25 cellular contexts compared by ENCODE assay signal in genomic region chr7:47277321-47277781, GRCh38.
"Had no signal": no experiment of that assay in that cellular context is flagged by ENCODE, and none has a peak within 500 bp of the region (broad histone marks: within the 10 kb centered on the region; RNA-seq: fewer than 3 reads in every experiment).

No MANE protein-coding gene starts in this region.

- H3K4me3 ChIP-seq: cardiac muscle cell, SJSA1 had no signal

- H3K4me1 Mint-ChIP-seq: activated naive CD4-positive, alpha-beta T cell treated with anti-CD3 and anti-CD28 coated beads, Interleukin-2, amount 10 ng/mL, durations not matched to agents 7 days and 5 days; activated naive CD8-positive, alpha-beta T cell treated with anti-CD3 and anti-CD28 coated beads for 36 hours had no signal

- DNase-seq: activated CD4-positive, alpha-beta T cell treated with anti-CD3 and anti-CD28 coated beads for 4 hours; activated CD8-positive, alpha-beta memory T cell treated with anti-CD3 and anti-CD28 coated beads, Interleukin-2, amount 50 U/mL, for 4 hours; activated CD8-positive, alpha-beta T cell treated with anti-CD3 and anti-CD28 coated beads for 36 hours; activated gamma-delta T cell treated with Interleukin-2 at 50 U/mL for 16 hours; activated naive CD4-positive, alpha-beta T cell treated with anti-CD3 and anti-CD28 coated beads, Interleukin-2, amount 10 ng/mL, durations not matched to agents 7 days and 5 days; activated naive CD8-positive, alpha-beta T cell treated with anti-CD3 and anti-CD28 coated beads for 36 hours; activated T-cell treated with anti-CD3 and anti-CD28 coated beads, Interleukin-2, amount 50 U/mL, for 72 hours; brain microvascular endothelial cell; Karpas-422; MM.1S; NCI-H1105 treated with DMSO at 0.1 percent for 48 hours; NCI-H1436 treated with DMSO at 0.1 percent for 48 hours; NCI-H187; NCI-H2081 treated with DMSO at 0.1 percent for 48 hours; NCI-H446; NCI-H524; SHP77; SW 1271 had no signal

- H3K9me3 ChIP-seq: SJSA1 had no signal

- FAIRE-seq: RCC 7860 had no signal

- H3K27me3 Mint-ChIP-seq: activated CD8-positive, alpha-beta T cell treated with anti-CD3 and anti-CD28 coated beads for 36 hours; activated naive CD4-positive, alpha-beta T cell treated with anti-CD3 and anti-CD28 coated beads, Interleukin-2, amount 10 ng/mL, durations not matched to agents 7 days and 5 days; activated naive CD8-positive, alpha-beta T cell treated with anti-CD3 and anti-CD28 coated beads for 36 hours had no signal

- H3K36me3 Mint-ChIP-seq: activated naive CD4-positive, alpha-beta T cell treated with anti-CD3 and anti-CD28 coated beads, Interleukin-2, amount 10 ng/mL, durations not matched to agents 7 days and 5 days; activated naive CD8-positive, alpha-beta T cell treated with anti-CD3 and anti-CD28 coated beads for 36 hours had no signal

- H3K27ac Mint-ChIP-seq: activated CD8-positive, alpha-beta T cell treated with anti-CD3 and anti-CD28 coated beads for 36 hours; activated naive CD4-positive, alpha-beta T cell treated with anti-CD3 and anti-CD28 coated beads, Interleukin-2, amount 10 ng/mL, durations not matched to agents 7 days and 5 days; activated naive CD8-positive, alpha-beta T cell treated with anti-CD3 and anti-CD28 coated beads for 36 hours; activated T-cell treated with anti-CD3 and anti-CD28 coated beads, Interleukin-2, amount 50 U/mL, for 72 hours; activated T-helper 2 cell treated with anti-CD3 and anti-CD28 coated beads, Interferon-gamma antibody, Interleukin-2, Interleukin-4, amounts not matched to agents 10 μg/mL and 5 μg/mL and 100 μg/mL, durations not matched to agents 14 hours and 24 hours and 36 hours; T-helper 2 cell treated with Interferon-gamma antibody and Interleukin-4, amounts not matched to agents 5 μg/mL and 100 μg/mL, for 36 hours had no signal

- H3K27me3 ChIP-seq: brain microvascular endothelial cell, cardiac muscle cell, SJSA1 had no signal

- H3K9me3 Mint-ChIP-seq: activated CD8-positive, alpha-beta T cell treated with anti-CD3 and anti-CD28 coated beads for 36 hours; activated naive CD4-positive, alpha-beta T cell treated with anti-CD3 and anti-CD28 coated beads, Interleukin-2, amount 10 ng/mL, durations not matched to agents 7 days and 5 days; activated naive CD8-positive, alpha-beta T cell treated with anti-CD3 and anti-CD28 coated beads for 36 hours; activated T-cell treated with anti-CD3 and anti-CD28 coated beads, Interleukin-2, amount 50 U/mL, for 72 hours; activated T-helper 2 cell treated with anti-CD3 and anti-CD28 coated beads, Interferon-gamma antibody, Interleukin-2, Interleukin-4, amounts not matched to agents 10 μg/mL and 5 μg/mL and 100 μg/mL, durations not matched to agents 14 hours and 24 hours and 36 hours; T-helper 2 cell treated with Interferon-gamma antibody and Interleukin-4, amounts not matched to agents 5 μg/mL and 100 μg/mL, for 36 hours had no signal

- H3K27ac ChIP-seq: brain microvascular endothelial cell, cardiac muscle cell, SJSA1 had no signal

- H3K36me3 ChIP-seq: cardiac muscle cell had no signal

- ATAC-seq: activated CD4-positive, CD25-positive, alpha-beta regulatory T cell treated with anti-CD3 and anti-CD28 coated beads, Interleukin-2, amount 50 U/mL, for 24 hours; activated CD8-positive, alpha-beta T cell treated with anti-CD3 and anti-CD28 coated beads for 36 hours; activated T-cell treated with anti-CD3 and anti-CD28 coated beads, Interleukin-2, amount 50 U/mL, for 72 hours; SK-N-SH treated with all-trans-retinoic acid at 6 μM for 48 hours had no signal

- H3K4me3 Mint-ChIP-seq: activated CD8-positive, alpha-beta T cell treated with anti-CD3 and anti-CD28 coated beads for 36 hours; activated naive CD4-positive, alpha-beta T cell treated with anti-CD3 and anti-CD28 coated beads, Interleukin-2, amount 10 ng/mL, durations not matched to agents 7 days and 5 days; activated naive CD8-positive, alpha-beta T cell treated with anti-CD3 and anti-CD28 coated beads for 36 hours; activated T-cell treated with anti-CD3 and anti-CD28 coated beads, Interleukin-2, amount 50 U/mL, for 72 hours; T-helper 2 cell treated with Interferon-gamma antibody and Interleukin-4, amounts not matched to agents 5 μg/mL and 100 μg/mL, for 36 hours had no signal
